Comparison of ENCODE assay signal across 12 cellular contexts in the genomic region with DNA sequence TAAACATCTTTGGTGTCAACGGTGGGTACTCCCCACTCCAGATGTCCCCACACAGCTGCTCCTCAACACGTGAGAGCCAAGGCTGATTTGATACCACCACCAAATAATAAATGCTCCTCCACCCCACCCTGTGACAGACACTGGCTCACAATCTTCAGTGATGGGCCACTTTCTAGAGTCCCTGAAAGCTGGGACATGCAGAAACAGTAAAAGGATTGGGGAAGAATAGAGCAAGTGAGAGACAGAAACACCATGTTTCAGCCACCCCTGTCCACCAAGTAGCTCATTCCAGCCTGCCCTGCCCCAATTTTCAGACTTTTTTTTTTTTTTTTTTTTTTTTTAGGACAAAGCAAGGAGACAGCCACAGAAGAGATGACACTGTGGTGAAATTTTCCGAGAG. TPM values are rescaled to one million over a fixed set of nuclear protein-coding genes. Genes with fewer than 3 reads are reported as not detected.
DNase-seq lines count a peak whose midpoint lies in the region; ATAC-seq, FAIRE-seq and TF ChIP-seq lines count a peak whose summit lies in the region.
"Had no signal": no experiment of that assay in that cellular context is flagged by ENCODE, and none has a peak within 500 bp of the region (broad histone marks: within the 10 kb centered on the region; RNA-seq: fewer than 3 reads in every experiment).

No MANE protein-coding gene starts in this region.

- TF ChIP-seq POLR2A in heart left ventricle (IDR thresholded peaks at IDR 0.05) (no peak), K562 (conservative IDR thresholded peaks at IDR 0.05) (no peak), tibial nerve (IDR thresholded peaks at IDR 0.05) (no peak)

- ATAC-seq in heart left ventricle (no peak), right cardiac atrium (no peak), K562 (no peak), HG02623 (IDR thresholded peaks at IDR 0.05; ENCODE audit: unreplicated experiment) (no peak)
- ATAC-seq: activated naive CD4-positive, alpha-beta T cell treated with anti-CD3 and anti-CD28 coated beads, Interleukin-2, amount 50 U/mL, for 72 hours had no signal

- POLR2A ChIA-PET in K562 (lab: Yijun Ruan, JAX) (interaction anchor here (0.6 to 1.6 kb wide), 2 partner anchors 12 to 1416 kb away, joined by 3 to 5 read pairs; no protein-coding TSS in a partner anchor), HEK293T (lab: Yijun Ruan, JAX) (no interaction called here)

- FAIRE-seq in K562 (lab: Jason Lieb, UNC) = no peak
- FAIRE-seq: H1 had no signal

- no peak for DNase-seq in heart left ventricle
- no peak for DNase-seq in right cardiac atrium
- no peak for DNase-seq in K562 (ENCODE audit: extremely low read depth in 1 of 4, low spot score in 3 of 4)
- DNase-seq in tibial nerve (ENCODE audit: low spot score in 2 of 2) = no peak
- no peak for DNase-seq in SIG-M5 (lab: John Stamatoyannopoulos, UW)
- no peak for DNase-seq in HEK293T (ENCODE audit: extremely low spot score)

- intact Hi-C loops in heart left ventricle (cut with DNase I) (loop anchor here in 4 of 10 donors (5.0 to 10.0 kb wide), 5 partner anchors 35 to 580 kb away; a partner anchor contains a TSS), right cardiac atrium (cut with DNase I) (no loop called here), K562 (cut with micrococcal nuclease) (no loop called here)

- no peaks in the 10 kb centered on the region for H3K9me1 ChIP-seq in K562 (ENCODE audit: control insufficient read depth, insufficient read depth, low read length)

- BruUV-seq in K562 (replicated peaks; lab: Mats Ljungman, UMichigan) = no TSS peak

- no peaks in the 10 kb centered on the region for H3K9me3 ChIP-seq in heart left ventricle
- H3K9me3 ChIP-seq in right cardiac atrium (ENCODE audit: control insufficient read depth, low read length) = no peaks in the 10 kb centered on the region
- no peaks in the 10 kb centered on the region for H3K9me3 ChIP-seq in K562 (replicated peaks; ENCODE audit: control insufficient read depth, insufficient read depth, low read depth, low read length)
- H3K9me3 ChIP-seq in mucosa of rectum (ENCODE audit: control insufficient read depth in 2 of 2, low read length in 2 of 2) = no peaks in the 10 kb centered on the region
- H3K9me3 ChIP-seq in tibial nerve = no peaks in the 10 kb centered on the region

- TF ChIP-seq EP300 in K562 (IDR thresholded peaks at IDR 0.05; ENCODE audit: low read length) (no peak), tibial nerve (IDR thresholded peaks at IDR 0.05) (no peak)

- in situ Hi-C loops in K562 (cut with MboI) = no loop called here

- no peaks in the 10 kb centered on the region for H4K20me1 ChIP-seq in K562 (replicated peaks; ENCODE audit: control insufficient read depth, insufficient read depth, low read length)
- H4K20me1 ChIP-seq: BLaER1 treated with 17β-estradiol and CSF1 and Interleukin-3, amounts not matched to agents 10 nM and 100 nM had no signal

- H2AFZ ChIP-seq in K562 (ENCODE audit: low read depth, low read length) = no peak overlapping the region

- H3K36me3 ChIP-seq in heart left ventricle (peaks cover 0 to 20% (median 0%) of the 10 kb centered on the region in 9 donors), K562 (ENCODE audit: control insufficient read depth, insufficient read depth, low read length) (no peaks in the 10 kb centered on the region), mucosa of rectum (ENCODE audit: control insufficient read depth in 2 of 2, insufficient read depth in 2 of 2, low read length in 2 of 2) (no peaks in the 10 kb centered on the region), tibial nerve (no peaks in the 10 kb centered on the region)
- H3K36me3 ChIP-seq: BLaER1 treated with 17β-estradiol and CSF1 and Interleukin-3, amounts not matched to agents 10 nM and 100 nM had no signal

- no peak for TF ChIP-seq CTCF in heart left ventricle (IDR thresholded peaks at IDR 0.05)
- TF ChIP-seq CTCF in K562 (IDR thresholded peaks at IDR 0.05 in 2 of 3, conservative IDR thresholded peaks at IDR 0.05 in 1 of 3; ENCODE audit: insufficient read depth in 2 of 3, low read depth in 1 of 3, low read length in 3 of 3) = no peak
- no peak for TF ChIP-seq CTCF in tibial nerve (IDR thresholded peaks at IDR 0.05)

- TF ChIP-seq RAD21 in K562 (CRISPR knock-in tag; conservative IDR thresholded peaks at IDR 0.05 in 1 of 2, IDR thresholded peaks at IDR 0.05 in 1 of 2) = no peak

- peak overlapping the region in 3 of 12 donors; percentile 68 to 87 (median 84) for H3K4me3 ChIP-seq in heart left ventricle
- no peak overlapping the region for H3K4me3 ChIP-seq in right cardiac atrium (ENCODE audit: low read length)
- no peak overlapping the region for H3K4me3 ChIP-seq in K562
- H3K4me3 ChIP-seq in mucosa of rectum (ENCODE audit: low read length in 2 of 2) = peak overlapping the region in 1 of 2 donors; percentile 86
- H3K4me3 ChIP-seq in tibial nerve = no peak overlapping the region

- WGBS in heart left ventricle, 4 donors = 59 to 75% (median 71%) methylated on average over 3 of the region's 3 CpGs
- WGBS in right cardiac atrium = 69% methylated on average over 3 of the region's 3 CpGs
- WGBS in K562 (ENCODE audit: insufficient coverage, low coverage, missing lambda C conversion rate) = 10% methylated on average over 2 of the region's 3 CpGs
- WGBS in tibial nerve, 2 donors = 68 to 76% methylated on average over 3 of the region's 3 CpGs

- H3K4me2 ChIP-seq in K562 (ENCODE audit: insufficient read depth, low read length) = no peak overlapping the region

- no peaks in the 10 kb centered on the region for H3K27me3 ChIP-seq in heart left ventricle
- no peaks in the 10 kb centered on the region for H3K27me3 ChIP-seq in right cardiac atrium (ENCODE audit: control insufficient read depth, insufficient read depth)
- no peaks in the 10 kb centered on the region; a peak in 1 of 5 replicates for H3K27me3 ChIP-seq in K562 (ENCODE audit: control insufficient read depth in 2 of 2, insufficient read depth in 2 of 2, low read length in 2 of 2)
- H3K27me3 ChIP-seq in mucosa of rectum (ENCODE audit: control insufficient read depth in 2 of 2, insufficient read depth in 2 of 2, low read length in 2 of 2) = no peaks in the 10 kb centered on the region
- no peaks in the 10 kb centered on the region for H3K27me3 ChIP-seq in tibial nerve

- peak overlapping the region in 11 of 12 donors; percentile 30 to 100 (median 99) for H3K27ac ChIP-seq in heart left ventricle
- no peak overlapping the region for H3K27ac ChIP-seq in right cardiac atrium (ENCODE audit: low read length)
- H3K27ac ChIP-seq in K562 (ENCODE audit: extremely low read depth, low read depth, low read length) = no peak overlapping the region
- peak overlapping the region; percentile 64 to 85 for H3K27ac ChIP-seq in mucosa of rectum (ENCODE audit: low read depth in 2 of 2, low read length in 2 of 2)
- peak overlapping the region in 3 of 4 donors; percentile 50 to 96 (median 92) for H3K27ac ChIP-seq in tibial nerve
- H3K27ac ChIP-seq: HL-60 had no signal

- no peaks in the 10 kb centered on the region for H3K79me2 ChIP-seq in K562 (ENCODE audit: control insufficient read depth, insufficient read depth, low read length)

- H3K9ac ChIP-seq in K562 (ENCODE audit: insufficient read depth in 1 of 2, low read depth in 2 of 2, low read length in 2 of 2) (no peak overlapping the region), mucosa of rectum (ENCODE audit: low read depth in 1 of 2, low read length in 2 of 2) (peak overlapping the region in 1 of 2 donors; percentile 9)

- CTCF ChIA-PET in K562 (lab: Yijun Ruan, JAX; ENCODE audit: low intra/inter-chr PET ratio) = no interaction called here
- CTCF ChIA-PET in HEK293T (lab: Yijun Ruan, JAX) = interaction anchor here (0.6 kb wide), 1 partner anchor 791 kb away, joined by 3 read pairs; no protein-coding TSS in a partner anchor

- H3K4me1 ChIP-seq in heart left ventricle = peaks cover 0 to 36% (median 29%) of the 10 kb centered on the region in 12 donors
- peaks cover 2% of the 10 kb centered on the region for H3K4me1 ChIP-seq in right cardiac atrium (ENCODE audit: control insufficient read depth, insufficient read depth, low read length)
- H3K4me1 ChIP-seq in K562 (replicated peaks in 1 of 2; ENCODE audit: control insufficient read depth in 2 of 2, insufficient read depth in 2 of 2, low read length in 2 of 2) = peaks cover 0 to 11% of the 10 kb centered on the region in 2 experiments; a peak in 3 of 5 replicates
- peaks cover 11 to 20% of the 10 kb centered on the region in 2 donors for H3K4me1 ChIP-seq in mucosa of rectum (ENCODE audit: control insufficient read depth in 2 of 2, insufficient read depth in 2 of 2, low read length in 2 of 2)
- H3K4me1 ChIP-seq in tibial nerve = peaks cover 0 to 28% (median 5%) of the 10 kb centered on the region in 4 donors

RNA-seq across cellular contexts. Expression of a gene that starts 1.6 kb away (rescaled TPM):
- total RNA-seq in heart left ventricle = 10 to 100 TPM; 11.5 to 18.1 (median 16.2) TPM
- polyA plus RNA-seq in heart left ventricle = 10 to 100 TPM; 11.1 to 17.0 TPM
- total RNA-seq in right cardiac atrium = 10 to 100 TPM; 14.1 to 22.2 (median 20.5) TPM
- polyA plus RNA-seq in right cardiac atrium = 16.5 TPM
- 0.97 and 2.0 TPM in 2 replicates for total RNA-seq in K562 (2011; cell fraction: chromatin; rRNA removed; ENCODE audit: low replicate concordance)
- 0.50 and 1.2 TPM in 2 replicates for total RNA-seq in K562 (2011; cell fraction: nucleolus; rRNA removed)
- total RNA-seq in K562 (2011; cell fraction: nucleoplasm; rRNA removed) = 1.5 and 2.1 TPM in 2 replicates
- 0.54 and 0.61 TPM in 2 replicates for total RNA-seq in K562 (2014; rRNA removed)
- total RNA-seq in K562 (2014; rRNA removed; fragmentation: Illumina TruSeq; extraction: Trizol) = 0.51 and 0.54 TPM in 2 replicates
- total RNA-seq in K562 (2015; rRNA removed; fragmentation: Illumina TruSeq; extraction: Trizol) = 0.38 and 0.43 TPM in 2 replicates
- total RNA-seq in K562 (2021) = 0.54 and 0.66 TPM in 2 replicates
- polyA plus RNA-seq in K562 (2011; rRNA removed) = 1.2 and 2.6 TPM in 2 replicates
- polyA plus RNA-seq in K562 (2011; cell fraction: cytosol; rRNA removed) = 0.54 and 1.6 TPM in 2 replicates
- 1.5 and 4.8 TPM in 2 replicates for polyA plus RNA-seq in K562 (2011; cell fraction: nucleus; rRNA removed)
- polyA plus RNA-seq in K562 (2012) = 0.66 and 1.3 TPM in 2 replicates
- 0.32 and 0.58 TPM in 2 replicates for polyA plus RNA-seq in K562 (2014; fragmentation: Illumina TruSeq; extraction: Trizol)
- under 1 TPM; 0.14 to 0.20 TPM for polyA plus RNA-seq in K562 (2014; fragmentation: Nextera tagmentation; extraction: Ambion mirVana)
- polyA plus RNA-seq in K562 (2014; rRNA removed) = 0.37 and 0.73 TPM in 2 replicates
- polyA minus RNA-seq in K562 (2011; rRNA and poly(A)+ RNA removed) = 1.4 and 1.6 TPM in 2 replicates
- polyA minus RNA-seq in K562 (2011; cell fraction: cytosol; rRNA and poly(A)+ RNA removed) = 0.86 TPM in 1 of 2 replicates, not detected in the other
- 0.54 and 2.3 TPM in 2 replicates for polyA minus RNA-seq in K562 (2011; cell fraction: nucleus; rRNA and poly(A)+ RNA removed)
- 10 to 100 TPM in 2 of 4 donors, 1 to 10 TPM in 2; 6.5 to 12.0 (median 9.0) TPM for total RNA-seq in tibial nerve

RNA-seq across cellular contexts. Expression of a gene that starts 58.2 kb away (rescaled TPM):
- total RNA-seq in heart left ventricle (100 to 1,000 TPM in 5 of 9 donors, 10 to 100 TPM in 4; 87.8 to 120 (median 102) TPM), right cardiac atrium (100 to 1,000 TPM in 1 of 4 donors, 10 to 100 TPM in 3; 75.3 to 101 (median 96.8) TPM), K562 (2014; rRNA removed) (69.2 and 75.2 TPM in 2 replicates), K562 (2014; rRNA removed; fragmentation: Illumina TruSeq; extraction: Trizol) (143 and 170 TPM in 2 replicates), K562 (2015; rRNA removed; fragmentation: Illumina TruSeq; extraction: Trizol) (117 and 127 TPM in 2 replicates), K562 (2021) (116 and 120 TPM in 2 replicates), tibial nerve (10 to 100 TPM; 37.5 to 60.3 (median 52.0) TPM)
- polyA plus RNA-seq in heart left ventricle (100 to 1,000 TPM; 134 to 149 TPM), right cardiac atrium (147 TPM), K562 (2011; rRNA removed) (74.5 and 114 TPM in 2 replicates), K562 (2014; fragmentation: Illumina TruSeq; extraction: Trizol) (117 and 126 TPM in 2 replicates), K562 (2014; fragmentation: Nextera tagmentation; extraction: Ambion mirVana) (100 to 1,000 TPM; 506 to 647 TPM), K562 (2014; rRNA removed) (118 and 126 TPM in 2 replicates)
- total RNA-seq in K562 (2011; cell fraction: chromatin; rRNA removed; ENCODE audit: low replicate concordance) = 3.7 and 7.5 TPM in 2 replicates
- total RNA-seq in K562 (2011; cell fraction: nucleolus; rRNA removed) = 5.0 and 5.7 TPM in 2 replicates
- total RNA-seq in K562 (2011; cell fraction: nucleoplasm; rRNA removed) = 9.3 and 10.8 TPM in 2 replicates
- polyA plus RNA-seq in K562 (2011; cell fraction: cytosol; rRNA removed) = 13.9 and 38.6 TPM in 2 replicates
- polyA plus RNA-seq in K562 (2011; cell fraction: nucleus; rRNA removed) = 11.1 and 18.2 TPM in 2 replicates
- polyA plus RNA-seq in K562 (2012) = 122 and 246 TPM in 2 replicates
- polyA minus RNA-seq in K562 (2011; rRNA and poly(A)+ RNA removed) = 118 and 135 TPM in 2 replicates
- 27.0 and 34.8 TPM in 2 replicates for polyA minus RNA-seq in K562 (2011; cell fraction: cytosol; rRNA and poly(A)+ RNA removed)
- polyA minus RNA-seq in K562 (2011; cell fraction: nucleus; rRNA and poly(A)+ RNA removed) = 5.5 and 15.0 TPM in 2 replicates

Comparison
In these comparisons a context has a peak if more than half of its experiments do, and no peak if none do; other contexts are left out.
1. H3K27ac ChIP-seq: peak in heart left ventricle (11 of 12), mucosa of rectum (2 of 2) and tibial nerve (3 of 4); none in right cardiac atrium (single experiment) and K562 (single experiment).